In the genomic region with DNA sequence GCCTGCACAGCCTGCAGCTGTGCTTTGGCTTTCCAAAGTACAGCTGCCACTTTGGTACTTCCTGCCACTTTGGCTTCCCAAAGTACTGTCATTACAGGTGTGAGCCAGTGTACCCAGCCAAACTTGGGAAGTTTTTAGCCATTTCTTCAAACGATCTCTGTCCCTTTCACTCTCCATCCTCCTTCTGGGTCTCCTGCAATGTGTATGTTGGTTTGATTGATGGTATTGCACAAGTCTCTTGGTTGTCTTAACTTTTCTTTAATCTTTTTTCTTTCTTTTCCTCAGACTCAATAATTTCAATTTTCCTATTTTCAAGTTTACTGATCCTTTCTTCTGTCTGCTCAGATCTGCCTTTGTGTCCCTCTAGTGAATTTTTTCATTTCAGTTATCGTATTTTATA, we compare ENCODE assay signal across 33 cellular contexts.
"Had no signal": no experiment of that assay in that cellular context is flagged by ENCODE, and none has a peak within 500 bp of the region (broad histone marks: within the 10 kb centered on the region; RNA-seq: fewer than 3 reads in every experiment).

No MANE protein-coding gene starts in this region.

- H3K27me3 ChIP-seq: adrenal gland, ascending aorta, body of pancreas, brain microvascular endothelial cell, breast epithelium, cardiac muscle cell had no signal

- H3K4me3 ChIP-seq: adrenal gland, ascending aorta, body of pancreas, breast epithelium, cardiac muscle cell had no signal

- H3K4me1 ChIP-seq: adrenal gland, ascending aorta, body of pancreas, breast epithelium had no signal

- ATAC-seq: activated naive CD4-positive, alpha-beta T cell treated with anti-CD3 and anti-CD28 coated beads, Interleukin-2, amount 50 U/mL, for 72 hours; activated naive CD8-positive, alpha-beta T cell treated with anti-CD3 and anti-CD28 coated beads, Interleukin-2, amount 50 U/mL, for 24 hours; activated T-cell treated with anti-CD3 and anti-CD28 coated beads, Interleukin-2, amount 50 U/mL, for 4 hours; activated T-cell treated with anti-CD3 and anti-CD28 coated beads, Interleukin-2, amount 50 U/mL, for 72 hours; activated T-helper 17 cell treated with anti-CD3 and anti-CD28 coated beads, Interleukin-2, amount 50 U/mL, for 72 hours; body of pancreas had no signal

- DNase-seq: activated effector memory CD4-positive, alpha-beta T cell treated with anti-CD3 and anti-CD28 coated beads, Interleukin-2, amount 50 U/mL, for 16 hours; activated effector memory CD4-positive, alpha-beta T cell treated with Interleukin-2 at 50 U/mL for 16 hours; activated gamma-delta T cell; activated gamma-delta T cell treated with Interleukin-2 at 50 U/mL for 16 hours; activated naive CD4-positive, alpha-beta T cell; activated naive CD4-positive, alpha-beta T cell treated with anti-CD3 and anti-CD28 coated beads for 36 hours; activated naive CD4-positive, alpha-beta T cell treated with anti-CD3 and anti-CD28 coated beads, Interleukin-2, amount 10 ng/mL, durations not matched to agents 7 days and 5 days; activated naive CD4-positive, alpha-beta T cell treated with anti-CD3 and anti-CD28 coated beads, Interleukin-2, amount 50 U/mL, for 16 hours; activated naive CD4-positive, alpha-beta T cell treated with Interleukin-2 at 50 U/mL for 16 hours; activated naive CD8-positive, alpha-beta T cell treated with anti-CD3 and anti-CD28 coated beads for 36 hours; activated naive CD8-positive, alpha-beta T cell treated with anti-CD3 and anti-CD28 coated beads, Interleukin-2, amount 10 ng/mL, durations not matched to agents 7 days and 5 days; activated naive CD8-positive, alpha-beta T cell treated with anti-CD3 and anti-CD28 coated beads, Interleukin-2, amount 50 U/mL, for 24 hours; activated T-cell treated with anti-CD3 and anti-CD28 coated beads, Interleukin-2, amount 50 U/mL, for 24 hours; activated T-cell treated with anti-CD3 and anti-CD28 coated beads, Interleukin-2, amount 50 U/mL, for 4 hours; activated T-cell treated with anti-CD3 and anti-CD28 coated beads, Interleukin-2, amount 50 U/mL, for 48 hours; activated T-cell treated with anti-CD3 and anti-CD28 coated beads, Interleukin-2, amount 50 U/mL, for 72 hours; adrenal gland; amniotic stem cell; amygdala; anterior cingulate cortex; aorta; body of pancreas; brain microvascular endothelial cell; caudate nucleus; central memory CD4-positive, alpha-beta T cell; cerebellar nuclear complex had no signal

- H3K9me3 ChIP-seq: ascending aorta, body of pancreas had no signal

- H3K27ac ChIP-seq: adrenal gland, ascending aorta, body of pancreas, brain microvascular endothelial cell, breast epithelium, cardiac muscle cell had no signal

- FAIRE-seq: astrocyte, bronchial epithelial cell had no signal

- H3K36me3 ChIP-seq: adrenal gland, ascending aorta, brain microvascular endothelial cell, breast epithelium, cardiac muscle cell had no signal
